ENCODE assay signal across 1 cellular context in the genomic region with DNA sequence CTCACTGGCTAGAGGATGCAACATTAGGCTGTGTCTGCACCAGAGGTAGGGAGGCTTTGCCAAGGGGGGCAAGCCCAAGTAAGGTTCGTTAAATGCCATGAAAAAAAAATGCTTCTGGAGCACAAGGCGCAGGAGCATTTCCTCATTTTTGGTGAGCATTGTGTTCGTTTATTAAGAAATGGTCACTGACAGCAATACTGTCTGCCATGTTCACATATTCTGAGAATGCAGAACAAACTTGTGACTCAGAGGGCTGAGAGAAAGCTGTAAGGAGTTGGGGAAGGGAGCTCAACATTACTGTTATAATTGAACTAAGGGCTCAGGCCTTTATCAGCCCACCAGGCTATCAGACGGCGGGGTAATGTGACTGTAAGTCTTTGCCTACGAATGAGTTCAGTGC.
TF ChIP-seq lines count a peak whose summit lies in the region.

No MANE protein-coding gene starts in this region.

TF ChIP-seq in GM23338, 12 proteins besides CTCF, POLR2A, EP300 and RAD21 (continued from another document):
- TF ChIP-seq, protein P1, sequence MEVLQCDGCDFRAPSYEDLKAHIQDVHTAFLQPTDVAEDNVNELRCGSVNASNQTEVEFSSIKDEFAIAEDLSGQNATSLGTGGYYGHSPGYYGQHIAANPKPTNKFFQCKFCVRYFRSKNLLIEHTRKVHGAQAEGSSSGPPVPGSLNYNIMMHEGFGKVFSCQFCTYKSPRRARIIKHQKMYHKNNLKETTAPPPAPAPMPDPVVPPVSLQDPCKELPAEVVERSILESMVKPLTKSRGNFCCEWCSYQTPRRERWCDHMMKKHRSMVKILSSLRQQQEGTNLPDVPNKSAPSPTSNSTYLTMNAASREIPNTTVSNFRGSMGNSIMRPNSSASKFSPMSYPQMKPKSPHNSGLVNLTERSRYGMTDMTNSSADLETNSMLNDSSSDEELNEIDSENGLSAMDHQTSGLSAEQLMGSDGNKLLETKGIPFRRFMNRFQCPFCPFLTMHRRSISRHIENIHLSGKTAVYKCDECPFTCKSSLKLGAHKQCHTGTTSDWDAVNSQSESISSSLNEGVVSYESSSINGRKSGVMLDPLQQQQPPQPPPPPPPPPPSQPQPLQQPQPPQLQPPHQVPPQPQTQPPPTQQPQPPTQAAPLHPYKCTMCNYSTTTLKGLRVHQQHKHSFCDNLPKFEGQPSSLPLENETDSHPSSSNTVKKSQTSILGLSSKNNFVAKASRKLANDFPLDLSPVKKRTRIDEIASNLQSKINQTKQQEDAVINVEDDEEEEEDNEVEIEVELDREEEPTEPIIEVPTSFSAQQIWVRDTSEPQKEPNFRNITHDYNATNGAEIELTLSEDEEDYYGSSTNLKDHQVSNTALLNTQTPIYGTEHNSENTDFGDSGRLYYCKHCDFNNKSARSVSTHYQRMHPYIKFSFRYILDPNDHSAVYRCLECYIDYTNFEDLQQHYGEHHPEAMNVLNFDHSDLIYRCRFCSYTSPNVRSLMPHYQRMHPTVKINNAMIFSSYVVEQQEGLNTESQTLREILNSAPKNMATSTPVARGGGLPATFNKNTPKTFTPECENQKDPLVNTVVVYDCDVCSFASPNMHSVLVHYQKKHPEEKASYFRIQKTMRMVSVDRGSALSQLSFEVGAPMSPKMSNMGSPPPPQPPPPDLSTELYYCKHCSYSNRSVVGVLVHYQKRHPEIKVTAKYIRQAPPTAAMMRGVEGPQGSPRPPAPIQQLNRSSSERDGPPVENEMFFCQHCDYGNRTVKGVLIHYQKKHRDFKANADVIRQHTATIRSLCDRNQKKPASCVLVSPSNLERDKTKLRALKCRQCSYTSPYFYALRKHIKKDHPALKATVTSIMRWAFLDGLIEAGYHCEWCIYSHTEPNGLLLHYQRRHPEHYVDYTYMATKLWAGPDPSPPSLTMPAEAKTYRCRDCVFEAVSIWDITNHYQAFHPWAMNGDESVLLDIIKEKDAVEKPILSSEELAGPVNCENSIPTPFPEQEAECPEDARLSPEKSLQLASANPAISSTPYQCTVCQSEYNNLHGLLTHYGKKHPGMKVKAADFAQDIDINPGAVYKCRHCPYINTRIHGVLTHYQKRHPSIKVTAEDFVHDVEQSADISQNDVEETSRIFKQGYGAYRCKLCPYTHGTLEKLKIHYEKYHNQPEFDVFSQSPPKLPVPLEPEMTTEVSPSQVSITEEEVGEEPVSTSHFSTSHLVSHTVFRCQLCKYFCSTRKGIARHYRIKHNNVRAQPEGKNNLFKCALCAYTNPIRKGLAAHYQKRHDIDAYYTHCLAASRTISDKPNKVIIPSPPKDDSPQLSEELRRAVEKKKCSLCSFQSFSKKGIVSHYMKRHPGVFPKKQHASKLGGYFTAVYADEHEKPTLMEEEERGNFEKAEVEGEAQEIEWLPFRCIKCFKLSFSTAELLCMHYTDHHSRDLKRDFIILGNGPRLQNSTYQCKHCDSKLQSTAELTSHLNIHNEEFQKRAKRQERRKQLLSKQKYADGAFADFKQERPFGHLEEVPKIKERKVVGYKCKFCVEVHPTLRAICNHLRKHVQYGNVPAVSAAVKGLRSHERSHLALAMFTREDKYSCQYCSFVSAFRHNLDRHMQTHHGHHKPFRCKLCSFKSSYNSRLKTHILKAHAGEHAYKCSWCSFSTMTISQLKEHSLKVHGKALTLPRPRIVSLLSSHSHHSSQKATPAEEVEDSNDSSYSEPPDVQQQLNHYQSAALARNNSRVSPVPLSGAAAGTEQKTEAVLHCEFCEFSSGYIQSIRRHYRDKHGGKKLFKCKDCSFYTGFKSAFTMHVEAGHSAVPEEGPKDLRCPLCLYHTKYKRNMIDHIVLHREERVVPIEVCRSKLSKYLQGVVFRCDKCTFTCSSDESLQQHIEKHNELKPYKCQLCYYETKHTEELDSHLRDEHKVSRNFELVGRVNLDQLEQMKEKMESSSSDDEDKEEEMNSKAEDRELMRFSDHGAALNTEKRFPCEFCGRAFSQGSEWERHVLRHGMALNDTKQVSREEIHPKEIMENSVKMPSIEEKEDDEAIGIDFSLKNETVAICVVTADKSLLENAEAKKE (CRISPR knock-in tag; IDR thresholded peaks at IDR 0.05), result no peak
- TF ChIP-seq NANOG (IDR thresholded peaks at IDR 0.05; ENCODE audit: borderline replicate concordance), result no peak
- TF ChIP-seq, protein P2, sequence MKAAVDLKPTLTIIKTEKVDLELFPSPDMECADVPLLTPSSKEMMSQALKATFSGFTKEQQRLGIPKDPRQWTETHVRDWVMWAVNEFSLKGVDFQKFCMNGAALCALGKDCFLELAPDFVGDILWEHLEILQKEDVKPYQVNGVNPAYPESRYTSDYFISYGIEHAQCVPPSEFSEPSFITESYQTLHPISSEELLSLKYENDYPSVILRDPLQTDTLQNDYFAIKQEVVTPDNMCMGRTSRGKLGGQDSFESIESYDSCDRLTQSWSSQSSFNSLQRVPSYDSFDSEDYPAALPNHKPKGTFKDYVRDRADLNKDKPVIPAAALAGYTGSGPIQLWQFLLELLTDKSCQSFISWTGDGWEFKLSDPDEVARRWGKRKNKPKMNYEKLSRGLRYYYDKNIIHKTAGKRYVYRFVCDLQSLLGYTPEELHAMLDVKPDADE (IDR thresholded peaks at IDR 0.05), result no peak
